ENCODE assay signal across 8 cellular contexts in genomic region chr5:168578006-168578405, GRCh38. TPM values are rescaled to one million over a fixed set of nuclear protein-coding genes. Genes with fewer than 3 reads are reported as not detected.
DNase-seq lines count a peak whose midpoint lies in the region; ATAC-seq and TF ChIP-seq lines count a peak whose summit lies in the region.

No MANE protein-coding gene starts in this region.

- H3K27ac ChIP-seq in RWPE1 (no peak overlapping the region), prostate gland (peak overlapping the region; percentile 94 to 98)

- DNase-seq in H7 (no peak), RWPE1 (ENCODE audit: low spot score) (peak; percentile 62), fibroblast of pulmonary artery (ENCODE audit: low read depth) (peak; percentile 37), prostate gland (ENCODE audit: low spot score) (no peak), NCI-H187 treated with DMSO at 0.1 percent for 48 hours (lab: John Stamatoyannopoulos, UW) (no peak)
- DNase-seq in stimulated activated CD4-positive, alpha-beta T cell treated with anti-CD3 and anti-CD28 coated beads, Interleukin-12 subunit alpha, Interleukin-12 subunit beta, amount 100 ng/mL, for 4 hours, result no peak

- TF ChIP-seq CTCF in RWPE1 (conservative IDR thresholded peaks at IDR 0.05; ENCODE audit: low read depth), result no peak
- no peak for TF ChIP-seq CTCF in fibroblast of pulmonary artery (IDR thresholded peaks at IDR 0.05; ENCODE audit: low read length, missing control alignments)
- TF ChIP-seq CTCF in prostate gland (IDR thresholded peaks at IDR 0.05), result no peak

- no peaks in the 10 kb centered on the region for H3K27me3 ChIP-seq in H7 (ENCODE audit: control insufficient read depth, insufficient read depth, low read length)
- no peaks in the 10 kb centered on the region for H3K27me3 ChIP-seq in prostate gland (replicated peaks; ENCODE audit: insufficient read depth)

- POLR2A ChIA-PET in RWPE1 (lab: Yijun Ruan, JAX; ENCODE audit: low non-redundant PET), result no interaction called here

- WGBS in prostate gland, result 3% methylated on average over 3 of the region's 3 CpGs

- intact Hi-C loops in prostate gland (cut with DNase I), result loop anchor here (5.0 kb wide), 1 partner anchor 91 kb away; the partner anchor contains the start of gene RARS1

- no peaks in the 10 kb centered on the region for H3K9me3 ChIP-seq in prostate gland

- no peak for ATAC-seq in HG02884 (IDR thresholded peaks at IDR 0.05; ENCODE audit: unreplicated experiment)
- no peak for ATAC-seq in HG03565 (IDR thresholded peaks at IDR 0.05; ENCODE audit: unreplicated experiment)

- CTCF ChIA-PET in RWPE1 (lab: Yijun Ruan, JAX), result no interaction called here

- H3K36me3 ChIP-seq in H7 (replicated peaks; ENCODE audit: control insufficient read depth, insufficient read depth, low read length), result no peaks in the 10 kb centered on the region; the same call in 1 of the 2 replicates
- H3K36me3 ChIP-seq in prostate gland, result no peaks in the 10 kb centered on the region

- no peaks in the 10 kb centered on the region for H3K4me1 ChIP-seq in prostate gland (replicated peaks)

- peak overlapping the region; percentile 93 for H3K4me3 ChIP-seq in H7 (ENCODE audit: insufficient read depth, low read depth, low read length)
- H3K4me3 ChIP-seq in fibroblast of pulmonary artery (replicated peaks; ENCODE audit: low read depth, low read length), result peak overlapping the region; percentile 82
- H3K4me3 ChIP-seq in prostate gland, result peak overlapping the region; percentile 87 to 94

- TF ChIP-seq POLR2A in prostate gland (IDR thresholded peaks at IDR 0.05), result no peak

RNA-seq across cellular contexts. Expression of gene PANK3, which starts 1.2 kb away (rescaled TPM):
- 50.1 and 65.4 TPM in 2 replicates for total RNA-seq in H7 (2014; rRNA removed; shearing (Covaris generic))
- 10 to 100 TPM; 24.8 to 48.7 TPM for total RNA-seq in prostate gland

RNA-seq across cellular contexts. Expression of gene FBLL1, which starts 48.9 kb away (rescaled TPM):
- 3.3 and 4.0 TPM in 2 replicates for total RNA-seq in H7 (2014; rRNA removed; shearing (Covaris generic))
- total RNA-seq in prostate gland, result 1 to 10 TPM; 1.3 to 4.0 TPM

Comparison
In these comparisons a context has a peak if more than half of its experiments do, and no peak if none do; other contexts are left out.
1. DNase-seq: peak in RWPE1 (single experiment) and fibroblast of pulmonary artery (single experiment); none in H7 (single experiment), prostate gland (single experiment), stimulated activated CD4-positive, alpha-beta T cell treated with anti-CD3 and anti-CD28 coated beads, Interleukin-12 subunit alpha, Interleukin-12 subunit beta, amount 100 ng/mL, for 4 hours (single experiment) and NCI-H187 treated with DMSO at 0.1 percent for 48 hours (single experiment).
2. Peak in every context shown above with its lines, with median percentiles within 50 percentile points of each other: H3K4me3 ChIP-seq.